In the genomic region with DNA sequence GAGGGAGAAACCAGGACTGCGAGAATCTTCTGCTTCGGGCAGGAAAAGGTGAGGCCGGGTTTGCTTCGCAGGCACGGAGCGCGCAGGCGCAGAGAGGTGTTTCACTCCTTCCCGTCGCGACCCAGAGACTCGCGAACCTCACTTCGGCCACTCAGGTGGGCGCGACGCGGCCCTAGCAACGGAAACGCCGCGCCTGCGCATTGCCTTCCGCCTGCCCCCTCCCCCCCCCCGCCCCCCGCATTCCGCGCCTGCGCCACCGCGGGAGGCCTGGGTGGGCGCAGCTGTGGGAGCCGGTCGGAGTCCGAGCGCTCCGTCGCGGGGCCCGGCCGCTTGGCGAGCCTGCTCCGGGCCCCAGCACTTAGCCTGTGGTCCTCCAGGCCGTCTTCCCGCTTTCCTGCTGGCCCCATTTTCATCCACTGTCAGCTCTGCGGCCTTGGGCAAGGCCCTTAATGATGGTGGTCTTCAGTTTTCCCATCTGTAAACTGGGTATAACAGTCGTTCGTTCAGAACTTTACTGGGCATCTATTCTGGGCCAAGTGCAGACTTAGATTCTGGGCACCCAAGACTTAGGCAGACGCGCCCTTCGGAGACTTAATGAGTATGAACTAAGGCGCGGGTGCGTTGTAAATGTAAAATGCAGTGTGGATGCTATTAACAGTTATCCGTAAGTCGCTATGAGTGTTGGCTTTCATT, we compare ENCODE assay signal across 8 cellular contexts.
DNase-seq lines count a peak whose midpoint lies in the region; ATAC-seq and TF ChIP-seq lines count a peak whose summit lies in the region.

No MANE protein-coding gene starts in this region.

- POLR2A ChIA-PET in activated CD8-positive, alpha-beta T cell treated with anti-CD3 and anti-CD28 coated beads for 36 hours (lab: Charles Lee) = no interaction called here

- no peak overlapping the region for H3K4me3 ChIP-seq in WERI-Rb-1 (ENCODE audit: low read depth, low read length)

- no peaks in the 10 kb centered on the region for H3K36me3 Mint-ChIP-seq in activated CD8-positive, alpha-beta T cell treated with anti-CD3 and anti-CD28 coated beads for 36 hours (ENCODE audit: low read depth)

- H3K36me3 ChIP-seq in WERI-Rb-1 = no peaks in the 10 kb centered on the region

- peak; percentile 87 for DNase-seq in ELF-1 (ENCODE audit: low read depth, low spot score)
- peak; percentile 78 for DNase-seq in activated CD8-positive, alpha-beta T cell treated with anti-CD3 and anti-CD28 coated beads for 36 hours
- peak; percentile 51 for DNase-seq in effector CD8-positive, alpha-beta T cell (lab: John Stamatoyannopoulos, UW)
- DNase-seq in midbrain (lab: John Stamatoyannopoulos, UW) = peak; percentile 52
- peak; percentile 46 to 50 for DNase-seq in stimulated activated CD8-positive, alpha-beta memory T cell treated with anti-CD3 and anti-CD28 coated beads, Interleukin-2, amount 100 ng/mL, for 48 hours (ENCODE audit: low read depth in 2 of 2)
- no peak for DNase-seq in WERI-Rb-1
- no peak for DNase-seq in hepatic stellate cell (ENCODE audit: low spot score)

- no peak overlapping the region for H3K27ac ChIP-seq in WERI-Rb-1

- TF ChIP-seq CTCF in activated CD8-positive, alpha-beta T cell treated with anti-CD3 and anti-CD28 coated beads for 36 hours (IDR thresholded peaks at IDR 0.05) = no peak
- TF ChIP-seq CTCF in WERI-Rb-1 (IDR thresholded peaks at IDR 0.05; ENCODE audit: low read depth, low read length) = no peak

- CTCF ChIA-PET in activated CD8-positive, alpha-beta T cell treated with anti-CD3 and anti-CD28 coated beads for 36 hours (lab: Charles Lee) = interaction anchor here (12.3 kb wide), 1 partner anchor 62 kb away, joined by 197 read pairs; a partner anchor contains a TSS

- H3K27me3 ChIP-seq in WERI-Rb-1 (ENCODE audit: insufficient read depth, low read depth, severe bottlenecking) = no peaks in the 10 kb centered on the region

- no peaks in the 10 kb centered on the region for H3K9me3 ChIP-seq in WERI-Rb-1 (ENCODE audit: severe bottlenecking)

- no peak overlapping the region for H3K27ac Mint-ChIP-seq in activated CD8-positive, alpha-beta T cell treated with anti-CD3 and anti-CD28 coated beads for 36 hours

- peaks cover 12% of the 10 kb centered on the region for H3K27me3 Mint-ChIP-seq in activated CD8-positive, alpha-beta T cell treated with anti-CD3 and anti-CD28 coated beads for 36 hours

- peak; percentile 91 for ATAC-seq in activated CD8-positive, alpha-beta T cell treated with anti-CD3 and anti-CD28 coated beads for 36 hours
- ATAC-seq in HG02588 (IDR thresholded peaks at IDR 0.05; ENCODE audit: unreplicated experiment) = no peak

- intact Hi-C loops in activated CD8-positive, alpha-beta T cell treated with anti-CD3 and anti-CD28 coated beads for 36 hours (cut with micrococcal nuclease) = no loop called here

- peaks cover 5% of the 10 kb centered on the region for H3K4me1 Mint-ChIP-seq in activated CD8-positive, alpha-beta T cell treated with anti-CD3 and anti-CD28 coated beads for 36 hours (ENCODE audit: low read depth)

- H3K4me3 Mint-ChIP-seq in activated CD8-positive, alpha-beta T cell treated with anti-CD3 and anti-CD28 coated beads for 36 hours = peak overlapping the region; percentile 65

- H3K9me3 Mint-ChIP-seq in activated CD8-positive, alpha-beta T cell treated with anti-CD3 and anti-CD28 coated beads for 36 hours = no peaks in the 10 kb centered on the region

Comparison
In these comparisons a context has a peak if more than half of its experiments do, and no peak if none do; other contexts are left out.
1. DNase-seq: peak in ELF-1 (single experiment), activated CD8-positive, alpha-beta T cell treated with anti-CD3 and anti-CD28 coated beads for 36 hours (single experiment), effector CD8-positive, alpha-beta T cell (single experiment), midbrain (single experiment) and stimulated activated CD8-positive, alpha-beta memory T cell treated with anti-CD3 and anti-CD28 coated beads, Interleukin-2, amount 100 ng/mL, for 48 hours (2 of 2); none in WERI-Rb-1 (single experiment) and hepatic stellate cell (single experiment).